In the genomic region with DNA sequence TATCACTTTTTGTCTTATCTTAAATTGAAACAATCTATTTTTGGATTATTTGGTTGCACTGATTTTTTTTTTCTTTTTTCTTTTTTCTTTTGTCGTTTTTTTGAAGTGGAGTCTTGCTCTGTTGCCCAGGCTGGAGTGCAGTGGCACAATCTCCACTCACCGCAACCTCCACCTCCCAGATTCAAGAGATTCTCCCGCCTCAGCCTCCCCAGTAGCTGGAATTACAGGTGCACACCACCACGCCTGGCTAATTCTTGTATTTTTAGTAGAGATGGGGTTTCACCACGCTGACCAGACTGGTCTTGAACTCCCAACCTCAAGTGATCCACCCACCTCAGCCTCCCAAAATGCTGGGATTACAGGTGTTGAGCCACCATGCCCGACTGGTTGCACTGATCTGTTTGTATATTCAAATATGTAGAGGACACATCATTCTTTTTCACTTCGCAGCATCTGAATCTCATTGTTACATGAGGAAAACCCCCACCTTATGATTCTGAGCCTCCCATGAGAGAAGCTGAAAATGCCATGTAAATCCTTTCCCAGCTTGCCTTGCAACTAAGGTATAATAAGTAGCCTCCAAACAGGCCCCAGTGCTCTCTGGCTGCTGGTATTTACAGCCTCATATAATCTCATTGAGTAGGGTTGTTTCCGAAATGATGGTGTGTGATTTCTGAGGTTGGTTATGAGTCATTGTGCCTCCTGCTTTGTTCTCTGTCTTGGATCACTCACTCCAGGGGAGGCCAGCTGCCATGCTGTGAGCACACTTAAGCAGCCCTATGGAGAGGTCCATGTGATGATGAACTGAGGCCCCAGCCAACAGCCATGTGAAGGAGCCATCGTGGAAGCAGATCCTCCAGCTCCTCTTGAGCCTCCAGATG, we compare ENCODE assay signal across 8 cellular contexts. TPM values are rescaled to one million over a fixed set of nuclear protein-coding genes. Genes with fewer than 3 reads are reported as not detected.
DNase-seq lines count a peak whose midpoint lies in the region; ATAC-seq and TF ChIP-seq lines count a peak whose summit lies in the region.

No MANE protein-coding gene starts in this region.

- peaks cover 0 to 3% (median 0%) of the 10 kb centered on the region in 8 donors for H3K9me3 Mint-ChIP-seq in CD4-positive, alpha-beta memory T cell
- peaks cover 0 to under 1% (median 0%) of the 10 kb centered on the region in 6 donors for H3K9me3 Mint-ChIP-seq in immature natural killer cell

- peaks cover 26% of the 10 kb centered on the region for H3K4me1 ChIP-seq in CD4-positive, alpha-beta memory T cell (ENCODE audit: insufficient read depth, low read length)
- peaks cover 0 to 34% (median 1%) of the 10 kb centered on the region in 4 donors for H3K4me1 ChIP-seq in tibial artery

- H3K27me3 ChIP-seq in CD4-positive, alpha-beta memory T cell (ENCODE audit: insufficient read depth, low read length): no peaks in the 10 kb centered on the region
- H3K27me3 ChIP-seq in tibial artery: no peaks in the 10 kb centered on the region

- no peaks in the 10 kb centered on the region for H3K9me3 ChIP-seq in CD4-positive, alpha-beta memory T cell (ENCODE audit: control insufficient read depth in 1 of 2, low read length in 2 of 2)
- no peaks in the 10 kb centered on the region for H3K9me3 ChIP-seq in tibial artery

- H3K27ac ChIP-seq in CD4-positive, alpha-beta memory T cell (ENCODE audit: low read depth, low read length): no peak overlapping the region
- peak overlapping the region in 1 of 2 donors; percentile 11 for H3K27ac ChIP-seq in tibial artery

- POLR2A ChIA-PET in CD4-positive, alpha-beta memory T cell (lab: Charles Lee; ENCODE audit: partially characterized antibody): interaction anchor here (0.9 to 1.3 kb wide), 6 partner anchors 11 to 41 kb away, joined by 3 to 8 read pairs (median 3); a partner anchor contains a TSS

- H3K27me3 Mint-ChIP-seq in CD4-positive, alpha-beta memory T cell: peaks cover 0 to under 1% of the 10 kb centered on the region in 2 donors
- peaks cover 7 to 20% (median 12%) of the 10 kb centered on the region in 3 donors for H3K27me3 Mint-ChIP-seq in immature natural killer cell (ENCODE audit: low read depth in 3 of 3)

- intact Hi-C loops in CD4-positive, alpha-beta memory T cell (cut with micrococcal nuclease): loop anchor here (1.0 kb wide), 1 partner anchor 24 kb away; no protein-coding TSS in a partner anchor
- intact Hi-C loops in tibial artery (cut with DNase I; ENCODE audit: low total_unique reads): no loop called here

- DNase-seq in CD4-positive, alpha-beta memory T cell: peak in 2 of 5 donors; percentile 9 to 69
- DNase-seq in T-helper 22 cell (ENCODE audit: low read depth): peak; percentile 29
- DNase-seq in foreskin melanocyte: peak; percentile 24
- DNase-seq in immature natural killer cell: no peak
- no peak for DNase-seq in tibial artery
- DNase-seq in superior temporal gyrus (ENCODE audit: extremely low spot score): no peak

- peak; percentile 72 for TF ChIP-seq POLR2A in GM19099 (IDR thresholded peaks at IDR 0.05; ENCODE audit: extremely low read depth, insufficient read length, low read depth)

- CTCF ChIA-PET in CD4-positive, alpha-beta memory T cell (lab: Charles Lee; ENCODE audit: partially characterized antibody): interaction anchor here (1.0 to 1.5 kb wide), 3 partner anchors 17 to 35 kb away, joined by 3 to 5 read pairs (median 5); no protein-coding TSS in a partner anchor

- H3K36me3 Mint-ChIP-seq in CD4-positive, alpha-beta memory T cell: peaks cover 0 to 12% of the 10 kb centered on the region in 2 donors
- no peaks in the 10 kb centered on the region for H3K36me3 Mint-ChIP-seq in immature natural killer cell

- H3K4me3 ChIP-seq in CD4-positive, alpha-beta memory T cell (ENCODE audit: low read length in 2 of 2): no peak overlapping the region
- H3K4me3 ChIP-seq in tibial artery: no peak overlapping the region

- H3K4me1 Mint-ChIP-seq in CD4-positive, alpha-beta memory T cell: peaks cover 22 to 44% (median 30%) of the 10 kb centered on the region in 4 donors
- H3K4me1 Mint-ChIP-seq in immature natural killer cell: peaks cover 22 to 24% of the 10 kb centered on the region in 2 donors

- peak overlapping the region in 6 of 7 donors; percentile 56 to 92 (median 80) for H3K27ac Mint-ChIP-seq in CD4-positive, alpha-beta memory T cell
- H3K27ac Mint-ChIP-seq in immature natural killer cell: no peak overlapping the region

- peak; percentile 26 for ATAC-seq in HG03280 (IDR thresholded peaks at IDR 0.05; ENCODE audit: unreplicated experiment)

- TF ChIP-seq CTCF in tibial artery (IDR thresholded peaks at IDR 0.05): no peak

- H3K36me3 ChIP-seq in CD4-positive, alpha-beta memory T cell (ENCODE audit: insufficient read depth, low read length): no peaks in the 10 kb centered on the region
- no peaks in the 10 kb centered on the region for H3K36me3 ChIP-seq in tibial artery

- peak overlapping the region in 6 of 8 donors; percentile 17 to 73 (median 60) for H3K4me3 Mint-ChIP-seq in CD4-positive, alpha-beta memory T cell
- H3K4me3 Mint-ChIP-seq in immature natural killer cell: no peak overlapping the region

RNA-seq across cellular contexts. Expression of a gene that starts 5.2 kb away (rescaled TPM):
- total RNA-seq in CD4-positive, alpha-beta memory T cell: 100 to 1,000 TPM; 515 to 534 TPM
- 100 to 1,000 TPM; 199 to 253 TPM for polyA plus RNA-seq in CD4-positive, alpha-beta memory T cell
- polyA plus RNA-seq in immature natural killer cell: 100 to 1,000 TPM; 192 to 349 (median 263) TPM

RNA-seq across cellular contexts. Expression of a gene that starts 40.7 kb away (rescaled TPM):
- 10 to 100 TPM; 35.1 to 38.3 TPM for total RNA-seq in CD4-positive, alpha-beta memory T cell
- polyA plus RNA-seq in CD4-positive, alpha-beta memory T cell: 10 to 100 TPM; 12.9 to 19.3 TPM
- 10 to 100 TPM; 26.6 to 30.1 (median 26.8) TPM for polyA plus RNA-seq in immature natural killer cell

Comparison
In these comparisons a context has a peak if more than half of its experiments do, and no peak if none do; other contexts are left out.
1. DNase-seq: peak in T-helper 22 cell (single experiment) and foreskin melanocyte (single experiment); none in immature natural killer cell (0 of 3), tibial artery (0 of 2) and superior temporal gyrus (single experiment).
2. H3K27ac Mint-ChIP-seq: peak in CD4-positive, alpha-beta memory T cell (6 of 7); none in immature natural killer cell (0 of 6).
3. H3K4me3 Mint-ChIP-seq: peak in CD4-positive, alpha-beta memory T cell (6 of 8); none in immature natural killer cell (0 of 5).